In the genomic region with DNA sequence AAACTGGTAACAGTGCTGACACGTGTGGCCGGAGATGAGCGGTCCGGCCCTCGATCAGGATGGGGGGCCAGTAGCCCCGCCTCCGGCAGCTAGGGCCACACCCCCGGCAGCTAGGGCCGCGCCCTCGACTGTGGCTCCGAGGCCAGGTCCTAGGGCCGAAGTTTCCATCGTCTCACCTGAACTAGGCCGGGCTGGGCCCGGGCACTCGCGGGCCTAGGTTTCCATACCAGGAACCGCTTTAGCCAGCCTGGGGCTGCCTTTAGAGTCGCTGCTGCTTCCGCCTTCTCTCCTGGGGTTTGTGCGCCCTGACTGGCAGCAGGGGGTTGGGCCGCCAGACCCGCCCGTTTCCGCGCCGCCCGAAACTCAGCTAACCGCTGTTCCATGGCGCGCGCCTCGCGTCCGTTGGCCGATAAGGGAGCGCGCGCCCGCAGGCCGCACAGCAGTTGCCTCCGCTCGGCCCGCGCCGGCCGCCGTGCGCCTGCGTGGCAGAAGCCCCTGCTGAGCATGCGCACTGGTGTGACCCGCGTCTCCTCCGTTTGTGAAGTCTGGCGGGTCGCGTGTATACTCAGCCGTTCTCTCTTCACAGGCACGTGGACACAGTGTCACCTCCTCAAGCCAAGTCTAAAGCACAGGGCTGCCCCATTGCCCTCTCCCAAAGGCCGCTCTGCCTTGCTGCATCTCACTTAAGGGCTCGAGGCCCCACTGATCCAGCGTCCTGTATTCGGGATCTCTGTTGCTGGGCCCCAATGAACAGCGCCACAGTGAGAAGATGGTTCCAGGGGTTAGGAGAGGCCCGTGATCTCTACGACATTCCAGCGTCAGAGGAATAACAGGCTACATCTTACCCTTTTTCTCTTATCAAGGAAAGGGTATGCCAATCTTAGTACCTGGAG, we compare ENCODE assay signal across 8 cellular contexts. TPM values are rescaled to one million over a fixed set of nuclear protein-coding genes. Genes with fewer than 3 reads are reported as not detected.
DNase-seq lines count a peak whose midpoint lies in the region; TF ChIP-seq lines count a peak whose summit lies in the region.

A gene with protein sequence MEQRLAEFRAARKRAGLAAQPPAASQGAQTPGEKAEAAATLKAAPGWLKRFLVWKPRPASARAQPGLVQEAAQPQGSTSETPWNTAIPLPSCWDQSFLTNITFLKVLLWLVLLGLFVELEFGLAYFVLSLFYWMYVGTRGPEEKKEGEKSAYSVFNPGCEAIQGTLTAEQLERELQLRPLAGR (minus strand): TSS at position 480 of the 893 bp plus-strand sequence. CDS start 97 bp downstream, at position 383.

- TF ChIP-seq CTCF in MM.1S (IDR thresholded peaks at IDR 0.05; ENCODE audit: low read length) (no peak), foreskin fibroblast (IDR thresholded peaks at IDR 0.05; ENCODE audit: low read depth, low read length) (no peak), neural crest cell (conservative IDR thresholded peaks at IDR 0.05) (no peak), stomach (IDR thresholded peaks at IDR 0.05) (no peak)

- no peak for TF ChIP-seq POLR2A in stomach (IDR thresholded peaks at IDR 0.05)

- peak within 1 kb of the TSS; percentile 84 for H3K9ac ChIP-seq in MM.1S (ENCODE audit: low read length)

- TF ChIP-seq EP300 in stomach (IDR thresholded peaks at IDR 0.05) = no peak

- DNase-seq in GDM1 (lab: John Stamatoyannopoulos, UW) = peak; percentile 94
- peak; percentile 92 for DNase-seq in HCEC 1CT
- DNase-seq in MM.1S = peak; percentile 98
- DNase-seq in SIG-M5 treated with dmso at 0.1 percent for 504 hours (lab: John Stamatoyannopoulos, UW; ENCODE audit: unreplicated experiment) = peak; percentile 84
- DNase-seq in activated gamma-delta T cell treated with anti-CD3 and anti-CD28 coated beads, Interleukin-2, amount 50 U/mL, for 16 hours (ENCODE audit: low read depth) = peak; percentile 85
- DNase-seq in foreskin fibroblast = peak; percentile 90 to 97
- peak; percentile 90 for DNase-seq in neural crest cell (ENCODE audit: low read depth, low spot score)
- DNase-seq in stomach = peak; percentile 95

- peak within 1 kb of the TSS; percentile 95 for H3K4me3 Mint-ChIP-seq in neural crest cell

- peaks cover 3% of the 10 kb centered on the region for H3K27me3 Mint-ChIP-seq in neural crest cell (ENCODE audit: low read depth)

- H3K9me2 ChIP-seq in MM.1S (replicated peaks; ENCODE audit: insufficient read depth, low read length) = no peaks in the 10 kb centered on the region

- intact Hi-C loops in stomach (cut with DNase I; ENCODE audit: low total_unique reads) = no loop called here

- peak within 1 kb of the TSS; percentile 96 for H3K4me2 ChIP-seq in MM.1S (ENCODE audit: low read depth, low read length)

- H3K27me3 ChIP-seq in MM.1S (replicated peaks; ENCODE audit: insufficient read depth, low read length) (no peaks in the 10 kb centered on the region), stomach (no peaks in the 10 kb centered on the region)

- H3K36me3 ChIP-seq in MM.1S (replicated peaks; ENCODE audit: insufficient read depth, low read length) (no peaks in the 10 kb centered on the region), stomach (peaks cover 3 to 14% (median 6%) of the 10 kb centered on the region in 4 donors)

- peak within 1 kb of the TSS; percentile 91 for H2AFZ ChIP-seq in MM.1S (ENCODE audit: low read length)

- no peaks in the 10 kb centered on the region for H3K9me3 Mint-ChIP-seq in neural crest cell

- peaks cover 2% of the 10 kb centered on the region; the same call in 1 of the 2 replicates for H3F3A ChIP-seq in MM.1S (ENCODE audit: insufficient read depth, low read length)

- peak within 1 kb of the TSS; percentile 81 for H3K4me3 ChIP-seq in MM.1S (ENCODE audit: low read length)
- H3K4me3 ChIP-seq in foreskin fibroblast (ENCODE audit: low read depth in 1 of 2, low read length in 2 of 2) = peak within 1 kb of the TSS; percentile 82 to 89
- H3K4me3 ChIP-seq in stomach = peak within 1 kb of the TSS; percentile 56 to 77 (median 66)

- H3K79me2 ChIP-seq in MM.1S (ENCODE audit: low read length) = no peaks in the 10 kb centered on the region

- peaks cover 3% of the 10 kb centered on the region for H3K36me3 Mint-ChIP-seq in neural crest cell (ENCODE audit: low read depth)

- H3K9me3 ChIP-seq in MM.1S (replicated peaks; ENCODE audit: insufficient read depth, low read length) = no peaks in the 10 kb centered on the region
- no peaks in the 10 kb centered on the region for H3K9me3 ChIP-seq in stomach

- H3K27ac ChIP-seq in MM.1S (ENCODE audit: low read length) = peak within 1 kb of the TSS; percentile 91
- peak within 1 kb of the TSS; percentile 92 to 95 (median 94) for H3K27ac ChIP-seq in stomach

- 1% methylated on average over 29 to 68 of the region's 68 CpGs for WGBS in stomach, 5 donors

- H3K4me1 ChIP-seq in MM.1S (ENCODE audit: low read length) (peaks cover 4% of the 10 kb centered on the region; the same call in 1 of the 2 replicates), stomach (peaks cover 5 to 27% (median 20%) of the 10 kb centered on the region in 4 donors)

- H3K27ac Mint-ChIP-seq in neural crest cell (ENCODE audit: unreplicated experiment) = peak within 1 kb of the TSS; percentile 97

- peaks cover 21% of the 10 kb centered on the region for H3K4me1 Mint-ChIP-seq in neural crest cell

- H4K20me1 ChIP-seq in MM.1S (ENCODE audit: insufficient read depth, low read length) = no peaks in the 10 kb centered on the region

RNA-seq across cellular contexts. Expression of the gene that starts here (rescaled TPM):
- 13.4 and 13.5 TPM in 2 replicates for total RNA-seq in neural crest cell
- 10 to 100 TPM in 2 of 5 donors, 1 to 10 TPM in 3; 1.2 to 24.8 (median 4.9) TPM for total RNA-seq in stomach
- polyA plus RNA-seq in stomach = 1 to 10 TPM; 6.6 to 9.9 (median 8.9) TPM

Comparison
In these comparisons a context has a peak if more than half of its experiments do, and no peak if none do; other contexts are left out.
1. Peak in every context shown above with its lines: DNase-seq, H3K4me3 ChIP-seq and H3K27ac ChIP-seq.